Comparison of ENCODE assay signal across 9 cellular contexts in genomic region chr2:136932700-136933099, GRCh38.
DNase-seq lines count a peak whose midpoint lies in the region; ATAC-seq and TF ChIP-seq lines count a peak whose summit lies in the region.
"Had no signal": no experiment of that assay in that cellular context is flagged by ENCODE, and none has a peak within 500 bp of the region (broad histone marks: within the 10 kb centered on the region; RNA-seq: fewer than 3 reads in every experiment).

No MANE protein-coding gene starts in this region.

- H3K36me3 ChIP-seq in BE2C = no peaks in the 10 kb centered on the region
- H3K36me3 ChIP-seq in HAP-1 (replicated peaks) = no peaks in the 10 kb centered on the region

- H3K4me1 ChIP-seq in BE2C (no peaks in the 10 kb centered on the region), HAP-1 (no peaks in the 10 kb centered on the region)

- H3K9me3 ChIP-seq in BE2C (no peaks in the 10 kb centered on the region), HAP-1 (no peaks in the 10 kb centered on the region)

- ATAC-seq in stimulated activated naive CD8-positive, alpha-beta T cell treated with anti-CD3 and anti-CD28 coated beads, Interleukin-15, Interleukin-2, amounts not matched to agents 100 U/mL and 50 U/mL, for 24 hours = no peak

- H3K4me3 ChIP-seq in BE2C (ENCODE audit: low read depth, low read length) (no peak overlapping the region), HAP-1 (no peak overlapping the region), fibroblast of the aortic adventitia (ENCODE audit: low read depth, low read length) (no peak overlapping the region)

- in situ Hi-C loops in HAP-1 (cut with MboI; ENCODE audit: low sequenced_read_pairs) = loop anchor here (5.0 kb wide), 1 partner anchor 905 kb away; no protein-coding TSS in a partner anchor

- TF ChIP-seq CTCF in BE2C (IDR thresholded peaks at IDR 0.05; ENCODE audit: low read depth, low read length) (0 out of 2 replicates have a peak, but pooled peaks have one; percentile 28), fibroblast of the aortic adventitia (IDR thresholded peaks at IDR 0.05; ENCODE audit: insufficient read depth, low read length) (peak; percentile 26)

- H3K27me3 ChIP-seq in BE2C (no peaks in the 10 kb centered on the region), HAP-1 (ENCODE audit: low read depth) (no peaks in the 10 kb centered on the region)

- DNase-seq in BE2C (no peak), HAP-1 (ENCODE audit: low spot score in 2 of 2) (peak; percentile 42 to 59), NCI-H82 treated with DMSO at 0.1 percent for 48 hours (lab: John Stamatoyannopoulos, UW; ENCODE audit: unreplicated experiment) (peak; percentile 72), fibroblast of the aortic adventitia (ENCODE audit: low read depth) (peak; percentile 0), activated gamma-delta T cell treated with Interleukin-2 at 50 U/mL for 16 hours (no peak), amygdala (lab: John Stamatoyannopoulos, UW) (no peak), C1 segment of cervical spinal cord (lab: John Stamatoyannopoulos, UW) (no peak)
- no peak for DNase-seq in stimulated activated naive CD8-positive, alpha-beta T cell treated with anti-CD3 and anti-CD28 coated beads, Interleukin-15, Interleukin-2, amounts not matched to agents 100 U/mL and 50 U/mL, for 24 hours
- DNase-seq: hippocampal formation had no signal

Comparison
In these comparisons a context has a peak if more than half of its experiments do, and no peak if none do; other contexts are left out.
1. DNase-seq: peak in HAP-1 (2 of 2), NCI-H82 treated with DMSO at 0.1 percent for 48 hours (single experiment) and fibroblast of the aortic adventitia (single experiment); none in BE2C (single experiment), stimulated activated naive CD8-positive, alpha-beta T cell treated with anti-CD3 and anti-CD28 coated beads, Interleukin-15, Interleukin-2, amounts not matched to agents 100 U/mL and 50 U/mL, for 24 hours (single experiment), activated gamma-delta T cell treated with Interleukin-2 at 50 U/mL for 16 hours (single experiment), amygdala (0 of 56) and C1 segment of cervical spinal cord (0 of 14).